ENCODE assay signal across 1 cellular context in the genomic region with DNA sequence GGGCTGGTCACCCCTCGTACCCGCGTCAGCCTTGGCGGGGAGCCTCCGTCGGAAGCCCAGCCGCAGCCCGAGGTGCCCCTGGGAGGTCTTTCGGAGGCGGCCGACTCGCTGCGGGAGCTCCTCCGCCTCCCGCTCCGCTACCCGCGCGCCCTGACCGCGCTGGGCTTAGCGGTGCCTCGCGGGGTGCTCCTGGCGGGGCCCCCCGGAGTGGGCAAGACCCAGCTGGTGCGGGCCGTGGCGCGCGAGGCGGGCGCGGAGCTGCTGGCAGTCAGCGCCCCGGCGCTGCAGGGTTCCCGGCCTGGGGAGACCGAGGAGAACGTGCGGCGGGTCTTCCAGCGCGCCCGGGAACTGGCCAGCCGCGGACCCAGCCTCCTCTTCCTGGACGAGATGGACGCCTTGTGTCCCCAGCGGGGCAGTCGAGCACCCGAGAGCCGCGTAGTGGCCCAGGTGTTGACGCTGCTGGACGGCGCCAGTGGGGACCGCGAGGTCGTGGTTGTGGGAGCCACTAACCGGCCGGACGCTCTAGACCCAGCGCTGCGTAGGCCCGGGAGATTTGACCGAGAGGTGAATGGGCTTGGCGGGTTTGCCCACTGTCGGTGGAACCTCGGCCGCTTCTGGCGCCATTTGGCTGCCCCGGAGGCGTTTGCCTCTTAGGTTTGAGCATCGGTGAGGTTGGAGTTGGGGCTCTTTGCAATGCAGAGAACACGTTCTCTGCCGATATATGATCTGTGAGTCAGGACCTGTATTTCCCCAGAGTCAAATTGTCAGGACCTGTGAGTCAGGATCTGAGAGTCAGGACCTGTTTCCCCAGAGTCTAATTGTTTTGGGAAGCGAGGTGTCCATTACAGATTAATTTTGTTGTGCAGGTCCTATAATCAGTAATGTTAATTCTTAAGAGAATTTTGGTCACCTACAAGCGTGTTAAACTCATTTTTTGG.
TF ChIP-seq lines count a peak whose summit lies in the region.

No MANE protein-coding gene starts in this region.

TF ChIP-seq in HepG2, 621 proteins besides CTCF, POLR2A, EP300 and RAD21 (continued from another document and continues in another):
- TF ChIP-seq, protein P1, sequence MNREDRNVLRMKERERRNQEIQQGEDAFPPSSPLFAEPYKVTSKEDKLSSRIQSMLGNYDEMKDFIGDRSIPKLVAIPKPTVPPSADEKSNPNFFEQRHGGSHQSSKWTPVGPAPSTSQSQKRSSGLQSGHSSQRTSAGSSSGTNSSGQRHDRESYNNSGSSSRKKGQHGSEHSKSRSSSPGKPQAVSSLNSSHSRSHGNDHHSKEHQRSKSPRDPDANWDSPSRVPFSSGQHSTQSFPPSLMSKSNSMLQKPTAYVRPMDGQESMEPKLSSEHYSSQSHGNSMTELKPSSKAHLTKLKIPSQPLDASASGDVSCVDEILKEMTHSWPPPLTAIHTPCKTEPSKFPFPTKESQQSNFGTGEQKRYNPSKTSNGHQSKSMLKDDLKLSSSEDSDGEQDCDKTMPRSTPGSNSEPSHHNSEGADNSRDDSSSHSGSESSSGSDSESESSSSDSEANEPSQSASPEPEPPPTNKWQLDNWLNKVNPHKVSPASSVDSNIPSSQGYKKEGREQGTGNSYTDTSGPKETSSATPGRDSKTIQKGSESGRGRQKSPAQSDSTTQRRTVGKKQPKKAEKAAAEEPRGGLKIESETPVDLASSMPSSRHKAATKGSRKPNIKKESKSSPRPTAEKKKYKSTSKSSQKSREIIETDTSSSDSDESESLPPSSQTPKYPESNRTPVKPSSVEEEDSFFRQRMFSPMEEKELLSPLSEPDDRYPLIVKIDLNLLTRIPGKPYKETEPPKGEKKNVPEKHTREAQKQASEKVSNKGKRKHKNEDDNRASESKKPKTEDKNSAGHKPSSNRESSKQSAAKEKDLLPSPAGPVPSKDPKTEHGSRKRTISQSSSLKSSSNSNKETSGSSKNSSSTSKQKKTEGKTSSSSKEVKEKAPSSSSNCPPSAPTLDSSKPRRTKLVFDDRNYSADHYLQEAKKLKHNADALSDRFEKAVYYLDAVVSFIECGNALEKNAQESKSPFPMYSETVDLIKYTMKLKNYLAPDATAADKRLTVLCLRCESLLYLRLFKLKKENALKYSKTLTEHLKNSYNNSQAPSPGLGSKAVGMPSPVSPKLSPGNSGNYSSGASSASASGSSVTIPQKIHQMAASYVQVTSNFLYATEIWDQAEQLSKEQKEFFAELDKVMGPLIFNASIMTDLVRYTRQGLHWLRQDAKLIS (CRISPR knock-in tag; IDR thresholded peaks at IDR 0.05), result no peak
- TF ChIP-seq, protein P2, sequence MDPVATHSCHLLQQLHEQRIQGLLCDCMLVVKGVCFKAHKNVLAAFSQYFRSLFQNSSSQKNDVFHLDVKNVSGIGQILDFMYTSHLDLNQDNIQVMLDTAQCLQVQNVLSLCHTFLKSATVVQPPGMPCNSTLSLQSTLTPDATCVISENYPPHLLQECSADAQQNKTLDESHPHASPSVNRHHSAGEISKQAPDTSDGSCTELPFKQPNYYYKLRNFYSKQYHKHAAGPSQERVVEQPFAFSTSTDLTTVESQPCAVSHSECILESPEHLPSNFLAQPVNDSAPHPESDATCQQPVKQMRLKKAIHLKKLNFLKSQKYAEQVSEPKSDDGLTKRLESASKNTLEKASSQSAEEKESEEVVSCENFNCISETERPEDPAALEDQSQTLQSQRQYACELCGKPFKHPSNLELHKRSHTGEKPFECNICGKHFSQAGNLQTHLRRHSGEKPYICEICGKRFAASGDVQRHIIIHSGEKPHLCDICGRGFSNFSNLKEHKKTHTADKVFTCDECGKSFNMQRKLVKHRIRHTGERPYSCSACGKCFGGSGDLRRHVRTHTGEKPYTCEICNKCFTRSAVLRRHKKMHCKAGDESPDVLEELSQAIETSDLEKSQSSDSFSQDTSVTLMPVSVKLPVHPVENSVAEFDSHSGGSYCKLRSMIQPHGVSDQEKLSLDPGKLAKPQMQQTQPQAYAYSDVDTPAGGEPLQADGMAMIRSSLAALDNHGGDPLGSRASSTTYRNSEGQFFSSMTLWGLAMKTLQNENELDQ (CRISPR knock-in tag; IDR thresholded peaks at IDR 0.05; ENCODE audit: borderline replicate concordance), result no peak
- no peak for TF ChIP-seq JUND (CRISPR knock-in tag; IDR thresholded peaks at IDR 0.05)
- TF ChIP-seq NAIF1 (CRISPR knock-in tag; IDR thresholded peaks at IDR 0.05; ENCODE audit: borderline replicate concordance), result no peak
- TF ChIP-seq ZNF557 (CRISPR knock-in tag; IDR thresholded peaks at IDR 0.05), result no peak
- TF ChIP-seq GATAD1 (CRISPR knock-in tag; IDR thresholded peaks at IDR 0.05), result peak; percentile 72
- TF ChIP-seq ZFP36L1 (CRISPR knock-in tag; IDR thresholded peaks at IDR 0.05), result no peak
- TF ChIP-seq NR2C2 (CRISPR knock-in tag; IDR thresholded peaks at IDR 0.05; ENCODE audit: borderline replicate concordance), result peak; percentile 0; the same call in 1 of the 2 replicates
- TF ChIP-seq, protein P3, sequence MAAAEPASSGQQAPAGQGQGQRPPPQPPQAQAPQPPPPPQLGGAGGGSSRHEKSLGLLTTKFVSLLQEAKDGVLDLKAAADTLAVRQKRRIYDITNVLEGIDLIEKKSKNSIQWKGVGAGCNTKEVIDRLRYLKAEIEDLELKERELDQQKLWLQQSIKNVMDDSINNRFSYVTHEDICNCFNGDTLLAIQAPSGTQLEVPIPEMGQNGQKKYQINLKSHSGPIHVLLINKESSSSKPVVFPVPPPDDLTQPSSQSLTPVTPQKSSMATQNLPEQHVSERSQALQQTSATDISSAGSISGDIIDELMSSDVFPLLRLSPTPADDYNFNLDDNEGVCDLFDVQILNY (CRISPR knock-in tag; conservative IDR thresholded peaks at IDR 0.05), result peak; percentile 42; the same call in 1 of the 2 replicates
- TF ChIP-seq ASH2L (IDR thresholded peaks at IDR 0.05; ENCODE audit: insufficient read length, low read depth, low read length), result peak; percentile 8
- TF ChIP-seq KLF9 (CRISPR knock-in tag; IDR thresholded peaks at IDR 0.05; ENCODE audit: low read depth), result no peak
- no peak for TF ChIP-seq ZBTB20 (CRISPR knock-in tag; IDR thresholded peaks at IDR 0.05; ENCODE audit: borderline replicate concordance, low read depth)
- TF ChIP-seq FOXJ3 (CRISPR knock-in tag; IDR thresholded peaks at IDR 0.05; ENCODE audit: borderline replicate concordance), result no peak
- no peak for TF ChIP-seq SRSF9 (IDR thresholded peaks at IDR 0.05; ENCODE audit: borderline replicate concordance, insufficient read depth, low read depth, low read length, poor library complexity, severe bottlenecking)
- TF ChIP-seq ZNF460 (CRISPR knock-in tag; IDR thresholded peaks at IDR 0.05; ENCODE audit: borderline replicate concordance), result no peak
- no peak for TF ChIP-seq ZNF615 (CRISPR knock-in tag; IDR thresholded peaks at IDR 0.05; ENCODE audit: borderline replicate concordance)
- TF ChIP-seq, protein P4, sequence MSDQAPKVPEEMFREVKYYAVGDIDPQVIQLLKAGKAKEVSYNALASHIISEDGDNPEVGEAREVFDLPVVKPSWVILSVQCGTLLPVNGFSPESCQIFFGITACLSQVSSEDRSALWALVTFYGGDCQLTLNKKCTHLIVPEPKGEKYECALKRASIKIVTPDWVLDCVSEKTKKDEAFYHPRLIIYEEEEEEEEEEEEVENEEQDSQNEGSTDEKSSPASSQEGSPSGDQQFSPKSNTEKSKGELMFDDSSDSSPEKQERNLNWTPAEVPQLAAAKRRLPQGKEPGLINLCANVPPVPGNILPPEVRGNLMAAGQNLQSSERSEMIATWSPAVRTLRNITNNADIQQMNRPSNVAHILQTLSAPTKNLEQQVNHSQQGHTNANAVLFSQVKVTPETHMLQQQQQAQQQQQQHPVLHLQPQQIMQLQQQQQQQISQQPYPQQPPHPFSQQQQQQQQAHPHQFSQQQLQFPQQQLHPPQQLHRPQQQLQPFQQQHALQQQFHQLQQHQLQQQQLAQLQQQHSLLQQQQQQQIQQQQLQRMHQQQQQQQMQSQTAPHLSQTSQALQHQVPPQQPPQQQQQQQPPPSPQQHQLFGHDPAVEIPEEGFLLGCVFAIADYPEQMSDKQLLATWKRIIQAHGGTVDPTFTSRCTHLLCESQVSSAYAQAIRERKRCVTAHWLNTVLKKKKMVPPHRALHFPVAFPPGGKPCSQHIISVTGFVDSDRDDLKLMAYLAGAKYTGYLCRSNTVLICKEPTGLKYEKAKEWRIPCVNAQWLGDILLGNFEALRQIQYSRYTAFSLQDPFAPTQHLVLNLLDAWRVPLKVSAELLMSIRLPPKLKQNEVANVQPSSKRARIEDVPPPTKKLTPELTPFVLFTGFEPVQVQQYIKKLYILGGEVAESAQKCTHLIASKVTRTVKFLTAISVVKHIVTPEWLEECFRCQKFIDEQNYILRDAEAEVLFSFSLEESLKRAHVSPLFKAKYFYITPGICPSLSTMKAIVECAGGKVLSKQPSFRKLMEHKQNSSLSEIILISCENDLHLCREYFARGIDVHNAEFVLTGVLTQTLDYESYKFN (CRISPR knock-in tag; conservative IDR thresholded peaks at IDR 0.05), result no peak
- TF ChIP-seq HNRNPL (IDR thresholded peaks at IDR 0.05; ENCODE audit: low read depth, low read length), result no peak
- no peak for TF ChIP-seq TAF15 (IDR thresholded peaks at IDR 0.05; ENCODE audit: low read depth, low read length, poor library complexity, severe bottlenecking)
- TF ChIP-seq GLI4 (CRISPR knock-in tag; IDR thresholded peaks at IDR 0.05; ENCODE audit: borderline replicate concordance), result no peak
- TF ChIP-seq ZNF44 (CRISPR knock-in tag; IDR thresholded peaks at IDR 0.05), result no peak
- TF ChIP-seq, protein P5, sequence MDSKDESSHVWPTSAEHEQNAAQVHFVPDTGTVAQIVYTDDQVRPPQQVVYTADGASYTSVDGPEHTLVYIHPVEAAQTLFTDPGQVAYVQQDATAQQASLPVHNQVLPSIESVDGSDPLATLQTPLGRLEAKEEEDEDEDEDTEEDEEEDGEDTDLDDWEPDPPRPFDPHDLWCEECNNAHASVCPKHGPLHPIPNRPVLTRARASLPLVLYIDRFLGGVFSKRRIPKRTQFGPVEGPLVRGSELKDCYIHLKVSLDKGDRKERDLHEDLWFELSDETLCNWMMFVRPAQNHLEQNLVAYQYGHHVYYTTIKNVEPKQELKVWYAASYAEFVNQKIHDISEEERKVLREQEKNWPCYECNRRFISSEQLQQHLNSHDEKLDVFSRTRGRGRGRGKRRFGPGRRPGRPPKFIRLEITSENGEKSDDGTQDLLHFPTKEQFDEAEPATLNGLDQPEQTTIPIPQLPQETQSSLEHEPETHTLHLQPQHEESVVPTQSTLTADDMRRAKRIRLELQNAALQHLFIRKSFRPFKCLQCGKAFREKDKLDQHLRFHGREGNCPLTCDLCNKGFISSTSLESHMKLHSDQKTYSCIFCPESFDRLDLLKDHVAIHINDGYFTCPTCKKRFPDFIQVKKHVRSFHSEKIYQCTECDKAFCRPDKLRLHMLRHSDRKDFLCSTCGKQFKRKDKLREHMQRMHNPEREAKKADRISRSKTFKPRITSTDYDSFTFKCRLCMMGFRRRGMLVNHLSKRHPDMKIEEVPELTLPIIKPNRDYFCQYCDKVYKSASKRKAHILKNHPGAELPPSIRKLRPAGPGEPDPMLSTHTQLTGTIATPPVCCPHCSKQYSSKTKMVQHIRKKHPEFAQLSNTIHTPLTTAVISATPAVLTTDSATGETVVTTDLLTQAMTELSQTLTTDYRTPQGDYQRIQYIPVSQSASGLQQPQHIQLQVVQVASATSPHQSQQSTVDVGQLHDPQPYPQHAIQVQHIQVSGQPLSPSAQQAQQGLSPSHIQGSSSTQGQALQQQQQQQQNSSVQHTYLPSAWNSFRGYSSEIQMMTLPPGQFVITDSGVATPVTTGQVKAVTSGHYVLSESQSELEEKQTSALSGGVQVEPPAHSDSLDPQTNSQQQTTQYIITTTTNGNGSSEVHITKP (CRISPR knock-in tag; IDR thresholded peaks at IDR 0.05; ENCODE audit: low read depth), result no peak
- TF ChIP-seq TEAD2 (CRISPR knock-in tag; IDR thresholded peaks at IDR 0.05), result no peak
- TF ChIP-seq, protein P6, sequence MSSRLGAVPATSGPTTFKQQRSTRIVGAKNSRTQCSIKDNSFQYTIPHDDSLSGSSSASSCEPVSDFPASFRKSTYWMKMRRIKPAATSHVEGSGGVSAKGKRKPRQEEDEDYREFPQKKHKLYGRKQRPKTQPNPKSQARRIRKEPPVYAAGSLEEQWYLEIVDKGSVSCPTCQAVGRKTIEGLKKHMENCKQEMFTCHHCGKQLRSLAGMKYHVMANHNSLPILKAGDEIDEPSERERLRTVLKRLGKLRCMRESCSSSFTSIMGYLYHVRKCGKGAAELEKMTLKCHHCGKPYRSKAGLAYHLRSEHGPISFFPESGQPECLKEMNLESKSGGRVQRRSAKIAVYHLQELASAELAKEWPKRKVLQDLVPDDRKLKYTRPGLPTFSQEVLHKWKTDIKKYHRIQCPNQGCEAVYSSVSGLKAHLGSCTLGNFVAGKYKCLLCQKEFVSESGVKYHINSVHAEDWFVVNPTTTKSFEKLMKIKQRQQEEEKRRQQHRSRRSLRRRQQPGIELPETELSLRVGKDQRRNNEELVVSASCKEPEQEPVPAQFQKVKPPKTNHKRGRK (CRISPR knock-in tag; IDR thresholded peaks at IDR 0.05), result no peak
- TF ChIP-seq REL (CRISPR knock-in tag; conservative IDR thresholded peaks at IDR 0.05), result peak; percentile 55; the same call in 1 of the 2 replicates
- TF ChIP-seq, protein P7, sequence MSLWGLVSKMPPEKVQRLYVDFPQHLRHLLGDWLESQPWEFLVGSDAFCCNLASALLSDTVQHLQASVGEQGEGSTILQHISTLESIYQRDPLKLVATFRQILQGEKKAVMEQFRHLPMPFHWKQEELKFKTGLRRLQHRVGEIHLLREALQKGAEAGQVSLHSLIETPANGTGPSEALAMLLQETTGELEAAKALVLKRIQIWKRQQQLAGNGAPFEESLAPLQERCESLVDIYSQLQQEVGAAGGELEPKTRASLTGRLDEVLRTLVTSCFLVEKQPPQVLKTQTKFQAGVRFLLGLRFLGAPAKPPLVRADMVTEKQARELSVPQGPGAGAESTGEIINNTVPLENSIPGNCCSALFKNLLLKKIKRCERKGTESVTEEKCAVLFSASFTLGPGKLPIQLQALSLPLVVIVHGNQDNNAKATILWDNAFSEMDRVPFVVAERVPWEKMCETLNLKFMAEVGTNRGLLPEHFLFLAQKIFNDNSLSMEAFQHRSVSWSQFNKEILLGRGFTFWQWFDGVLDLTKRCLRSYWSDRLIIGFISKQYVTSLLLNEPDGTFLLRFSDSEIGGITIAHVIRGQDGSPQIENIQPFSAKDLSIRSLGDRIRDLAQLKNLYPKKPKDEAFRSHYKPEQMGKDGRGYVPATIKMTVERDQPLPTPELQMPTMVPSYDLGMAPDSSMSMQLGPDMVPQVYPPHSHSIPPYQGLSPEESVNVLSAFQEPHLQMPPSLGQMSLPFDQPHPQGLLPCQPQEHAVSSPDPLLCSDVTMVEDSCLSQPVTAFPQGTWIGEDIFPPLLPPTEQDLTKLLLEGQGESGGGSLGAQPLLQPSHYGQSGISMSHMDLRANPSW (CRISPR knock-in tag; IDR thresholded peaks at IDR 0.05; ENCODE audit: borderline replicate concordance), result peak; percentile 6; the same call in 1 of the 2 replicates
- no peak; the same call in 1 of the 2 replicates for TF ChIP-seq MYC (CRISPR knock-in tag; IDR thresholded peaks at IDR 0.05; ENCODE audit: borderline replicate concordance)
- TF ChIP-seq CENPX (CRISPR knock-in tag; IDR thresholded peaks at IDR 0.05), result no peak
- 0 out of 2 replicates have a peak, but pooled peaks have one; percentile 29 for TF ChIP-seq ZNF138 (CRISPR knock-in tag; IDR thresholded peaks at IDR 0.05; ENCODE audit: low read depth)
- no peak for TF ChIP-seq ZNF790 (CRISPR knock-in tag; IDR thresholded peaks at IDR 0.05; ENCODE audit: borderline replicate concordance)
- peak; percentile 45; the same call in 1 of the 2 replicates for TF ChIP-seq ZFY (CRISPR knock-in tag; IDR thresholded peaks at IDR 0.05)
- TF ChIP-seq, protein P8, sequence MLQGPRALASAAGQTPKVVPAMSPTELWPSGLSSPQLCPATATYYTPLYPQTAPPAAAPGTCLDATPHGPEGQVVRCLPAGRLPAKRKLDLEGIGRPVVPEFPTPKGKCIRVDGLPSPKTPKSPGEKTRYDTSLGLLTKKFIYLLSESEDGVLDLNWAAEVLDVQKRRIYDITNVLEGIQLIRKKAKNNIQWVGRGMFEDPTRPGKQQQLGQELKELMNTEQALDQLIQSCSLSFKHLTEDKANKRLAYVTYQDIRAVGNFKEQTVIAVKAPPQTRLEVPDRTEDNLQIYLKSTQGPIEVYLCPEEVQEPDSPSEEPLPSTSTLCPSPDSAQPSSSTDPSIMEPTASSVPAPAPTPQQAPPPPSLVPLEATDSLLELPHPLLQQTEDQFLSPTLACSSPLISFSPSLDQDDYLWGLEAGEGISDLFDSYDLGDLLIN (CRISPR knock-in tag; IDR thresholded peaks at IDR 0.05; ENCODE audit: borderline replicate concordance), result no peak
